Comparison of ENCODE assay signal across 1 cellular context in genomic region chr3:37198996-37199395, GRCh38.
TF ChIP-seq lines count a peak whose summit lies in the region.

No MANE protein-coding gene starts in this region.

TF ChIP-seq in WTC11, 78 proteins besides CTCF, POLR2A, EP300 and RAD21 (continued from another document):
- TF ChIP-seq, protein P1, sequence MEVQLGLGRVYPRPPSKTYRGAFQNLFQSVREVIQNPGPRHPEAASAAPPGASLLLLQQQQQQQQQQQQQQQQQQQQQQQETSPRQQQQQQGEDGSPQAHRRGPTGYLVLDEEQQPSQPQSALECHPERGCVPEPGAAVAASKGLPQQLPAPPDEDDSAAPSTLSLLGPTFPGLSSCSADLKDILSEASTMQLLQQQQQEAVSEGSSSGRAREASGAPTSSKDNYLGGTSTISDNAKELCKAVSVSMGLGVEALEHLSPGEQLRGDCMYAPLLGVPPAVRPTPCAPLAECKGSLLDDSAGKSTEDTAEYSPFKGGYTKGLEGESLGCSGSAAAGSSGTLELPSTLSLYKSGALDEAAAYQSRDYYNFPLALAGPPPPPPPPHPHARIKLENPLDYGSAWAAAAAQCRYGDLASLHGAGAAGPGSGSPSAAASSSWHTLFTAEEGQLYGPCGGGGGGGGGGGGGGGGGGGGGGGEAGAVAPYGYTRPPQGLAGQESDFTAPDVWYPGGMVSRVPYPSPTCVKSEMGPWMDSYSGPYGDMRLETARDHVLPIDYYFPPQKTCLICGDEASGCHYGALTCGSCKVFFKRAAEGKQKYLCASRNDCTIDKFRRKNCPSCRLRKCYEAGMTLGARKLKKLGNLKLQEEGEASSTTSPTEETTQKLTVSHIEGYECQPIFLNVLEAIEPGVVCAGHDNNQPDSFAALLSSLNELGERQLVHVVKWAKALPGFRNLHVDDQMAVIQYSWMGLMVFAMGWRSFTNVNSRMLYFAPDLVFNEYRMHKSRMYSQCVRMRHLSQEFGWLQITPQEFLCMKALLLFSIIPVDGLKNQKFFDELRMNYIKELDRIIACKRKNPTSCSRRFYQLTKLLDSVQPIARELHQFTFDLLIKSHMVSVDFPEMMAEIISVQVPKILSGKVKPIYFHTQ (CRISPR knock-in tag; IDR thresholded peaks at IDR 0.05), result no peak
- TF ChIP-seq, protein P2, sequence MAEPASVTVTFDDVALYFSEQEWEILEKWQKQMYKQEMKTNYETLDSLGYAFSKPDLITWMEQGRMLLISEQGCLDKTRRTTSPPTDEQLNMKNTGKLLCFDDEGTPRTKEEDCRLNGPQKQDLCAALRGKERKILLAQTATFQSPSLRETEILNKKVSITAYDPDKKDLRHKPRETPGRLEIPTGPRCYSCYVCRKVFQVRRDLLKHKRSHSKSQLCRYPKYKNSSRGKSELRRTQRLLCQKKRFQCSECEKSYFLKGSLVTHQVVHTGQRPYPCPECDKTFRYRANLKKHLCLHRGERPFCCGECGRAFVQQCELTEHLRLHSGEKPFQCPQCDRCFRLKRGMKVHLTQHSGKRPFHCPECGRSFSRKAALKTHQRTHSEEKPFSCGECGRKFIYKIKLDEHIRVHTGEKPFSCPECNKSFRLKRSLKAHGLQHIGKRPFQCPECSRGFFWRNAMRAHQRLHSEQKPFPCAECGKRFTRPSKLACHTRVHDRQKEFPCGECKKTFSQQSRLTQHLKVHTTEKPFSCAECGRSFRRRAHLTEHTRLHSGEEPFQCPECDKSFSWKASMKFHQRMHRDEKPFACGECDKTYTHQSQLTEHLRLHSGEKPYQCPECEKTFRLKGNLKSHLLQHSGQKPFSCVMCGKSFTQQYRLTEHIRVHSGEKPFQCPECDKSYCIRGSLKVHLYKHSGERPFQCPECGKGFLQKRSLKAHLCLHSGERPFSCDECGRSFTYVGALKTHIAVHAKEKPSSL (CRISPR knock-in tag; conservative IDR thresholded peaks at IDR 0.05), result no peak
- no peak for TF ChIP-seq JAZF1 (CRISPR knock-in tag; IDR thresholded peaks at IDR 0.05)
- TF ChIP-seq TCF7 (CRISPR knock-in tag; IDR thresholded peaks at IDR 0.05; ENCODE audit: low read depth), result no peak
- TF ChIP-seq ESRRA (CRISPR knock-in tag; IDR thresholded peaks at IDR 0.05; ENCODE audit: borderline replicate concordance), result no peak
- no peak for TF ChIP-seq ZNF317 (CRISPR knock-in tag; IDR thresholded peaks at IDR 0.05; ENCODE audit: borderline replicate concordance, low read depth)
- no peak for TF ChIP-seq NR1H2 (CRISPR knock-in tag; IDR thresholded peaks at IDR 0.05)
